18 cellular contexts compared by ENCODE assay signal in genomic region chr13:109058071-109058470, GRCh38.
DNase-seq lines count a peak whose midpoint lies in the region; TF ChIP-seq lines count a peak whose summit lies in the region.
"Had no signal": no experiment of that assay in that cellular context is flagged by ENCODE, and none has a peak within 500 bp of the region (broad histone marks: within the 10 kb centered on the region; RNA-seq: fewer than 3 reads in every experiment).

No MANE protein-coding gene starts in this region.

- no peak overlapping the region for H3K4me3 ChIP-seq in astrocyte of the cerebellum (ENCODE audit: low read depth, low read length)
- no peak overlapping the region for H3K4me3 ChIP-seq in ectodermal cell (ENCODE audit: insufficient read depth, low read depth, low read length)
- H3K4me3 ChIP-seq in mesendoderm (ENCODE audit: low read length): no peak overlapping the region
- no peak overlapping the region for H3K4me3 ChIP-seq in vagina

- no peak overlapping the region for H2BK120ac ChIP-seq in mesendoderm (ENCODE audit: low read depth, low read length)

- H3K36me3 ChIP-seq in ectodermal cell (ENCODE audit: control insufficient read depth, insufficient read depth, low read length) (no peaks in the 10 kb centered on the region), mesendoderm (ENCODE audit: control insufficient read depth, insufficient read depth, low read length) (no peaks in the 10 kb centered on the region), vagina (no peaks in the 10 kb centered on the region)

- H3K23ac ChIP-seq in mesendoderm (ENCODE audit: low read length): no peak overlapping the region

- H4K8ac ChIP-seq in mesendoderm (ENCODE audit: low read depth, low read length): no peak overlapping the region

- no peaks in the 10 kb centered on the region for H3K79me1 ChIP-seq in mesendoderm (ENCODE audit: low read length)

- peaks cover 6% of the 10 kb centered on the region for H3K9me3 Mint-ChIP-seq in type B pancreatic cell
- H3K9me3 Mint-ChIP-seq: CD4-positive, alpha-beta T cell; HFFc6 had no signal

- TF ChIP-seq CTCF in astrocyte of the cerebellum (IDR thresholded peaks at IDR 0.05; ENCODE audit: low read depth, low read length, missing control alignments): no peak
- no peak for TF ChIP-seq CTCF in type B pancreatic cell (conservative IDR thresholded peaks at IDR 0.05)
- TF ChIP-seq CTCF in vagina (IDR thresholded peaks at IDR 0.05): no peak

- H3K4me1 Mint-ChIP-seq in type B pancreatic cell (ENCODE audit: unreplicated experiment): peaks cover 4% of the 10 kb centered on the region
- H3K4me1 Mint-ChIP-seq: IgD-negative memory B cell had no signal

- H4K5ac ChIP-seq in mesendoderm (ENCODE audit: low read length): no peak overlapping the region

- no peaks in the 10 kb centered on the region for H3K4me1 ChIP-seq in ectodermal cell (ENCODE audit: control insufficient read depth, insufficient read depth, low read length)
- H3K4me1 ChIP-seq in mesendoderm (ENCODE audit: control insufficient read depth, low read depth, low read length): no peaks in the 10 kb centered on the region
- H3K4me1 ChIP-seq in vagina: no peaks in the 10 kb centered on the region
- H3K4me1 ChIP-seq: Caco-2 had no signal

- H3K9me3 ChIP-seq in ectodermal cell (ENCODE audit: control insufficient read depth, low read length) (no peaks in the 10 kb centered on the region), vagina (no peaks in the 10 kb centered on the region)
- H3K9me3 ChIP-seq: Caco-2 had no signal

- no peak overlapping the region for H3K18ac ChIP-seq in mesendoderm (ENCODE audit: low read length)

- H3K9ac ChIP-seq in mesendoderm (ENCODE audit: low read length): no peak overlapping the region

- in situ Hi-C loops in astrocyte of the cerebellum (cut with HindIII; ENCODE audit: low sequenced_read_pairs): no loop called here

- no peak overlapping the region for H2BK5ac ChIP-seq in mesendoderm (ENCODE audit: low read length)

- TF ChIP-seq POLR2A in vagina (IDR thresholded peaks at IDR 0.05): no peak

- no peak overlapping the region for H3K4me3 Mint-ChIP-seq in type B pancreatic cell
- H3K4me3 Mint-ChIP-seq: CD4-positive, alpha-beta T cell; HFFc6; IgD-negative memory B cell had no signal

- no peaks in the 10 kb centered on the region for H3K79me2 ChIP-seq in mesendoderm (ENCODE audit: control insufficient read depth, insufficient read depth, low read length)

- DNase-seq in astrocyte of the cerebellum (ENCODE audit: low read depth) (peak; percentile 8), mesendoderm (peak; percentile 24), type B pancreatic cell (ENCODE audit: extremely low spot score, unreplicated experiment) (no peak), vagina (ENCODE audit: extremely low spot score in 2 of 2) (no peak), NCI-H510A treated with DMSO at 0.1 percent for 48 hours (lab: John Stamatoyannopoulos, UW) (no peak), cerebellar nuclear complex (lab: John Stamatoyannopoulos, UW) (no peak)
- DNase-seq: AML-193; Caco-2; CD4-positive, alpha-beta T cell; DMS153; DMS79; GDM1; GOT3; H7; HFFc6 had no signal

- H3K56ac ChIP-seq in mesendoderm (ENCODE audit: low read length): no peak overlapping the region

- no peak overlapping the region for H3K4ac ChIP-seq in mesendoderm (ENCODE audit: low read depth, low read length)

- H2AK5ac ChIP-seq in mesendoderm (ENCODE audit: low read length): no peak overlapping the region

- peak overlapping the region; percentile 33 for H3K27ac ChIP-seq in ectodermal cell (ENCODE audit: insufficient read depth, low read depth, low read length, poor library complexity, severe bottlenecking)
- H3K27ac ChIP-seq in mesendoderm (ENCODE audit: low read depth, low read length): no peak overlapping the region
- H3K27ac ChIP-seq in vagina: no peak overlapping the region
- H3K27ac ChIP-seq: C4-2B had no signal

- peak overlapping the region; percentile 72 for H3K27ac Mint-ChIP-seq in type B pancreatic cell
- H3K27ac Mint-ChIP-seq: CD4-positive, alpha-beta T cell; HFFc6; IgD-negative memory B cell had no signal

- H3K4me2 ChIP-seq in mesendoderm (ENCODE audit: low read length): no peak overlapping the region

- H2BK15ac ChIP-seq in mesendoderm (replicated peaks; ENCODE audit: low read depth): no peak overlapping the region

- intact Hi-C loops in vagina (cut with DNase I): no loop called here

- no peaks in the 10 kb centered on the region for H3K27me3 ChIP-seq in ectodermal cell (ENCODE audit: control insufficient read depth, insufficient read depth, low read length, poor library complexity, severe bottlenecking)
- H3K27me3 ChIP-seq in mesendoderm (ENCODE audit: insufficient read depth, low read length, poor library complexity): no peaks in the 10 kb centered on the region
- no peaks in the 10 kb centered on the region for H3K27me3 ChIP-seq in vagina

- 59 to 69% methylated on average over 4 of the region's 4 CpGs for WGBS in ectodermal cell, 2 experiments
- WGBS in mesendoderm (ENCODE audit: extremely low coverage, insufficient coverage, low lambda C conversion rate): no CpG with 5 or more reads among the region's 4 CpGs

- H3K36me3 Mint-ChIP-seq in type B pancreatic cell: no peaks in the 10 kb centered on the region
- H3K36me3 Mint-ChIP-seq: IgD-negative memory B cell had no signal

- H3K27me3 Mint-ChIP-seq in type B pancreatic cell: no peaks in the 10 kb centered on the region
- H3K27me3 Mint-ChIP-seq: CD4-positive, alpha-beta T cell had no signal

Comparison
In these comparisons a context has a peak if more than half of its experiments do, and no peak if none do; other contexts are left out.
1. DNase-seq: peak in astrocyte of the cerebellum (single experiment) and mesendoderm (single experiment); none in type B pancreatic cell (single experiment), vagina (0 of 2), NCI-H510A treated with DMSO at 0.1 percent for 48 hours (single experiment) and cerebellar nuclear complex (0 of 2).